8 cellular contexts compared by ENCODE assay signal in the genomic region with DNA sequence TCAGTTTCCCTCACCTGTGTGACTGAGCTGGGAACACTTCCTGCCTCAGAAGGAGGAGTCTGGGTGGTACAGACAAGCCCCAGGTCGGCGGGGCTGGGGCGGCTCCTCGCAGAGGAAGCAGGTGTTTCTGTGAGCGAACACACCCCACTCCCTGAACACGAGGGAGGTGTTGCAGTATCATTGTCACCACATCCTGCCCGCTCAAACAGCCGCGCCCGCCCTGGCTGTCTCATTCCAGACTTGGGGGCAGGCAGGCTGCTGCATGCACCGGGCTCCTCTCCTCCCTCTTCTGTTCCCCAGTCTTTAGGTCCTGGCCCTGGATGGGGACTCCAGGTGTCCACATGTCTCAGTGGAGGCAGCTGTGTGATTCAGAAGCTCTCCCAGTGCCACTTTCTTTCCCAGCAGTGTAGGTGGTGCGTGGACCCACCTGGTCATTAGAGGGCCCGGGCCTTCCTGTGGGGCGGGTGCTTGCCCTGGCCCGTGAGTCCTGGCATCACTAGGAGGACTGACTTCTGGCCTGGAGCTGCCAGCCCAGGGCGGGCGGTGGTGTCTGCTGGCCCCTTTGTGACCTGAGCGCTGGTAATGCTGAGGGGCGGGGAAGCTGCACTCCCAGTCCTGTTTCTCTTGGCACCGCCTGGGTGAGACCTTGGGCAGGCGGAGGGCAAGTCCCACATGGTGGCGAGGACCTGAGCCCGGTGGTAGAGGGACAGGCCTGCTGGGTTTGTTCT. TPM values are rescaled to one million over a fixed set of nuclear protein-coding genes. Genes with fewer than 3 reads are reported as not detected.
DNase-seq lines count a peak whose midpoint lies in the region; ATAC-seq and TF ChIP-seq lines count a peak whose summit lies in the region.

No MANE protein-coding gene starts in this region.

- no peak overlapping the region for H3K9ac ChIP-seq in neuronal stem cell (ENCODE audit: low read depth, low read length, poor library complexity)

- H3K9me3 ChIP-seq in ascending aorta = no peaks in the 10 kb centered on the region
- H3K9me3 ChIP-seq in neuronal stem cell (replicated peaks in 1 of 2; ENCODE audit: control insufficient read depth in 2 of 2, insufficient read depth in 1 of 2, low read depth in 1 of 2, low read length in 2 of 2) = no peaks in the 10 kb centered on the region
- no peaks in the 10 kb centered on the region for H3K9me3 ChIP-seq in upper lobe of right lung

- peaks cover 2% of the 10 kb centered on the region for H3K79me1 ChIP-seq in neuronal stem cell (ENCODE audit: low read depth, low read length)

- no peak overlapping the region for H2BK15ac ChIP-seq in neuronal stem cell (ENCODE audit: low read length)

- no peak overlapping the region for H4K8ac ChIP-seq in neuronal stem cell (ENCODE audit: low read depth, low read length)

- intact Hi-C loops in ascending aorta (cut with DNase I) (no loop called here), upper lobe of right lung (cut with DNase I) (no loop called here)

- H3K27me3 ChIP-seq in ascending aorta (no peaks in the 10 kb centered on the region), neuronal stem cell (ENCODE audit: control insufficient read depth in 3 of 3, insufficient read depth in 3 of 3, low read depth in 1 of 3, low read length in 3 of 3) (no peaks in the 10 kb centered on the region), upper lobe of right lung (no peaks in the 10 kb centered on the region)

- peaks cover 11 to 27% of the 10 kb centered on the region in 2 donors for H3K4me1 ChIP-seq in ascending aorta
- H3K4me1 ChIP-seq in neuronal stem cell (ENCODE audit: control insufficient read depth in 2 of 2, insufficient read depth in 1 of 2, low read depth in 1 of 2, low read length in 2 of 2) = no peaks in the 10 kb centered on the region
- peaks cover 32% of the 10 kb centered on the region for H3K4me1 ChIP-seq in upper lobe of right lung

- no peak overlapping the region for H2AFZ ChIP-seq in neuronal stem cell (ENCODE audit: low read length)

- H3K27ac ChIP-seq in ascending aorta (peak overlapping the region; percentile 86 to 88), neuronal stem cell (replicated peaks; ENCODE audit: low read length) (no peak overlapping the region), upper lobe of right lung (peak overlapping the region; percentile 74)

- no peak overlapping the region for H3K14ac ChIP-seq in neuronal stem cell (ENCODE audit: low read length)

- H3K4me3 ChIP-seq in ascending aorta (no peak overlapping the region), neuronal stem cell (ENCODE audit: low read length in 2 of 2) (no peak overlapping the region), upper lobe of right lung (no peak overlapping the region)

- H3K23ac ChIP-seq in neuronal stem cell (ENCODE audit: low read depth, low read length, poor library complexity) = no peak overlapping the region

- no peak overlapping the region for H3K18ac ChIP-seq in neuronal stem cell (ENCODE audit: low read length)

- H2BK5ac ChIP-seq in neuronal stem cell (ENCODE audit: low read length) = peak overlapping the region; percentile 24

- no peak overlapping the region for H2AK5ac ChIP-seq in neuronal stem cell (ENCODE audit: low read depth, low read length)

- H3K36me3 ChIP-seq in ascending aorta = peaks cover 19 to 26% of the 10 kb centered on the region in 2 donors
- peaks cover 9 to 44% of the 10 kb centered on the region in 2 donors for H3K36me3 ChIP-seq in neuronal stem cell (replicated peaks in 1 of 2; ENCODE audit: control insufficient read depth in 2 of 2, insufficient read depth in 2 of 2, low read length in 2 of 2)
- H3K36me3 ChIP-seq in upper lobe of right lung = peaks cover 15% of the 10 kb centered on the region

- H3K4me2 ChIP-seq in neuronal stem cell (ENCODE audit: insufficient read depth, low read length, poor library complexity, severe bottlenecking) = no peak overlapping the region

- no peak overlapping the region for H3K4ac ChIP-seq in neuronal stem cell (ENCODE audit: low read length)

- H4K91ac ChIP-seq in neuronal stem cell (ENCODE audit: low read depth, low read length, poor library complexity) = no peak overlapping the region

- ATAC-seq in GM19025 (IDR thresholded peaks at IDR 0.05; ENCODE audit: low read depth, unreplicated experiment) (peak; percentile 90), HG03095 (IDR thresholded peaks at IDR 0.05; ENCODE audit: unreplicated experiment) (peak; percentile 78), upper lobe of right lung (peak; percentile 62)

- no peak overlapping the region for H2BK120ac ChIP-seq in neuronal stem cell (ENCODE audit: low read depth, low read length)

- WGBS in neuronal stem cell (ENCODE audit: extremely low coverage in 2 of 2, insufficient read length in 2 of 2, insufficient replicate concordance in 1 of 2), 2 donors = no CpG with 5 or more reads among the region's 23 CpGs

- DNase-seq in T-helper 2 cell (peak; percentile 61 to 96 (median 76)), ascending aorta (ENCODE audit: low spot score in 2 of 2) (peak; percentile 48 to 80), neuronal stem cell (ENCODE audit: low spot score) (no peak), upper lobe of right lung (no peak), inferior parietal cortex (ENCODE audit: extremely low spot score) (no peak), iPS-NIHi11 (ENCODE audit: low spot score) (no peak)

- H2BK12ac ChIP-seq in neuronal stem cell (ENCODE audit: low read length) = no peak overlapping the region

- no peak for TF ChIP-seq CTCF in ascending aorta (IDR thresholded peaks at IDR 0.05)
- TF ChIP-seq CTCF in upper lobe of right lung (IDR thresholded peaks at IDR 0.05) = no peak

RNA-seq across cellular contexts. Expression of a gene that starts 18.3 kb away (rescaled TPM):
- 46.1 TPM for total RNA-seq in ascending aorta
- polyA plus RNA-seq in neuronal stem cell (2013, experiment 1 of 2) = 13.0 TPM
- 12.5 TPM for polyA plus RNA-seq in neuronal stem cell (2013, experiment 2 of 2)
- total RNA-seq in upper lobe of right lung = 46.5 TPM

RNA-seq across cellular contexts. Expression of a gene that starts 20.6 kb away (rescaled TPM):
- total RNA-seq in ascending aorta = 227 TPM
- polyA plus RNA-seq in neuronal stem cell (2013, experiment 1 of 2) = 28.5 TPM
- 29.6 TPM for polyA plus RNA-seq in neuronal stem cell (2013, experiment 2 of 2)
- 68.1 TPM for total RNA-seq in upper lobe of right lung

RNA-seq across cellular contexts. Expression of a gene that starts 20.8 kb away (rescaled TPM):
- total RNA-seq in ascending aorta = 4.9 TPM
- 19.9 TPM for polyA plus RNA-seq in neuronal stem cell (2013, experiment 1 of 2)
- 19.3 TPM for polyA plus RNA-seq in neuronal stem cell (2013, experiment 2 of 2)
- 6.6 TPM for total RNA-seq in upper lobe of right lung

RNA-seq across cellular contexts. Expression of a gene that starts 44.9 kb away (rescaled TPM):
- 5.0 TPM for total RNA-seq in ascending aorta
- polyA plus RNA-seq in neuronal stem cell (2013, experiment 1 of 2) = 10.1 TPM
- 9.7 TPM for polyA plus RNA-seq in neuronal stem cell (2013, experiment 2 of 2)
- total RNA-seq in upper lobe of right lung = 15.5 TPM

RNA-seq across cellular contexts. Expression of a gene that starts 45.0 kb away (rescaled TPM):
- total RNA-seq in ascending aorta (45.0 TPM), upper lobe of right lung (49.6 TPM)
- 25.1 TPM for polyA plus RNA-seq in neuronal stem cell (2013, experiment 1 of 2)
- polyA plus RNA-seq in neuronal stem cell (2013, experiment 2 of 2) = 24.6 TPM

Comparison
In these comparisons a context has a peak if more than half of its experiments do, and no peak if none do; other contexts are left out.
1. DNase-seq: peak in T-helper 2 cell (5 of 5) and ascending aorta (2 of 2); none in neuronal stem cell (single experiment), upper lobe of right lung (single experiment), inferior parietal cortex (single experiment) and iPS-NIHi11 (single experiment).
2. Peak in every context shown above with its lines, with median percentiles within 50 percentile points of each other: ATAC-seq.